Comparison of ENCODE assay signal across 35 cellular contexts in the genomic region with DNA sequence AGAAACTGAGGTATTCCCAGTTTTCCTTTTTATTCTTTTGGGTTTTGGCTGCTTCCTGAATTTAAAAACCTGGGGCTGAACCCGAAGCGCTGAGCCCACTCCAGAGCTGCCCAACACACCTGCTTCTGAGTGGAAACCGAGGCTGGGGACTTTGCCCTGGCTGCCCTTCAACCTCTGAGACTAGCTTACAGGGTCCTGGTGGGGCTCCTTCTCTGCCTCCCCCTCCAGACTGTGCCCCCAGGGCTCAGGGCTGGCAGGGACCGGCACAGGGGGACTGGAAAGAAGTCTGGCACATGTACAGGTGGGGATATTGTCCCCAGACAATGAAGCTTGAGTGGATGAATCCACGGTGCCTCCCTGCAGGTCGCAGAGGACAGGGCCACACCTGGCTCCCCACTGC.
"Had no signal": no experiment of that assay in that cellular context is flagged by ENCODE, and none has a peak within 500 bp of the region (broad histone marks: within the 10 kb centered on the region; RNA-seq: fewer than 3 reads in every experiment).

No MANE protein-coding gene starts in this region.

- H3K4me3 ChIP-seq: ascending aorta, breast epithelium, cardiac muscle cell, coronary artery, dorsolateral prefrontal cortex had no signal

- H3K9me3 Mint-ChIP-seq: activated CD4-positive, alpha-beta T cell treated with anti-CD3 and anti-CD28 coated beads, Interleukin-2, amount 10 ng/mL, durations not matched to agents 24 days and 14 days; activated naive CD4-positive, alpha-beta T cell treated with anti-CD3 and anti-CD28 coated beads, Interleukin-2, amount 10 ng/mL, durations not matched to agents 7 days and 5 days; activated naive CD8-positive, alpha-beta T cell treated with anti-CD3 and anti-CD28 coated beads, Interleukin-2, amount 10 ng/mL, durations not matched to agents 7 days and 5 days; activated T-helper 1 cell treated with anti-CD3 and anti-CD28 coated beads, Interleukin-12 subunit alpha, Interleukin-12 subunit beta, Interleukin-2, Interleukin-4 antibody, amounts not matched to agents 30 ng/mL and 10 ng/mL and 1 ng/mL, durations not matched to agents 14 hours and 24 hours and 36 hours; activated T-helper 2 cell treated with anti-CD3 and anti-CD28 coated beads, Interferon-gamma antibody, Interleukin-2, Interleukin-4, amounts not matched to agents 10 μg/mL and 5 μg/mL and 100 μg/mL, durations not matched to agents 14 hours and 24 hours and 36 hours; dendritic cell treated with granulocyte-macrophage colony-stimulating factor and Interleukin-4, amounts not matched to agents 40 ng/mL and 50 ng/mL, for 4 days; T-helper 2 cell treated with Interferon-gamma antibody and Interleukin-4, amounts not matched to agents 5 μg/mL and 100 μg/mL, for 36 hours had no signal

- H3K4me1 Mint-ChIP-seq: activated CD4-positive, alpha-beta T cell treated with anti-CD3 and anti-CD28 coated beads for 36 hours; activated CD4-positive, alpha-beta T cell treated with anti-CD3 and anti-CD28 coated beads, Interleukin-2, amount 10 ng/mL, durations not matched to agents 24 days and 14 days; activated CD8-positive, alpha-beta memory T cell treated with anti-CD3 and anti-CD28 coated beads, Interleukin-2, amount 10 ng/mL, durations not matched to agents 7 days and 5 days; activated naive CD4-positive, alpha-beta T cell treated with anti-CD3 and anti-CD28 coated beads, Interleukin-2, amount 10 ng/mL, durations not matched to agents 7 days and 5 days; activated naive CD8-positive, alpha-beta T cell treated with anti-CD3 and anti-CD28 coated beads, Interleukin-2, amount 10 ng/mL, durations not matched to agents 7 days and 5 days; endodermal cell had no signal

- H3K4me3 Mint-ChIP-seq: activated CD4-positive, alpha-beta memory T cell treated with anti-CD3 and anti-CD28 coated beads for 36 hours; activated CD4-positive, alpha-beta T cell treated with anti-CD3 and anti-CD28 coated beads for 36 hours; activated CD4-positive, alpha-beta T cell treated with anti-CD3 and anti-CD28 coated beads, Interleukin-2, amount 10 ng/mL, durations not matched to agents 24 days and 14 days; activated CD8-positive, alpha-beta memory T cell treated with anti-CD3 and anti-CD28 coated beads, Interleukin-2, amount 10 ng/mL, durations not matched to agents 7 days and 5 days; activated CD8-positive, alpha-beta T cell treated with anti-CD3 and anti-CD28 coated beads, Interleukin-2, amount 10 ng/mL, durations not matched to agents 7 days and 5 days; activated naive CD4-positive, alpha-beta T cell treated with anti-CD3 and anti-CD28 coated beads, Interleukin-2, amount 10 ng/mL, durations not matched to agents 7 days and 5 days; activated naive CD8-positive, alpha-beta T cell treated with anti-CD3 and anti-CD28 coated beads, Interleukin-2, amount 10 ng/mL, durations not matched to agents 7 days and 5 days; activated T-helper 1 cell treated with anti-CD3 and anti-CD28 coated beads, Interleukin-12 subunit alpha, Interleukin-12 subunit beta, Interleukin-2, Interleukin-4 antibody, amounts not matched to agents 30 ng/mL and 10 ng/mL and 1 ng/mL, durations not matched to agents 14 hours and 24 hours and 36 hours; brain; dendritic cell treated with granulocyte-macrophage colony-stimulating factor and Interleukin-4, amounts not matched to agents 40 ng/mL and 50 ng/mL, for 4 days; endodermal cell; T-helper 17 cell; T-helper 2 cell treated with Interferon-gamma antibody and Interleukin-4, amounts not matched to agents 5 μg/mL and 100 μg/mL, for 36 hours had no signal

- H3K27ac ChIP-seq: ascending aorta, breast epithelium, cardiac muscle cell, coronary artery, dorsolateral prefrontal cortex had no signal

- H3K4me1 ChIP-seq: ascending aorta, breast epithelium had no signal

- ATAC-seq: activated CD4-positive, alpha-beta T cell treated with anti-CD3 and anti-CD28 coated beads for 36 hours; activated CD8-positive, alpha-beta memory T cell treated with anti-CD3 and anti-CD28 coated beads, Interleukin-2, amount 10 ng/mL, durations not matched to agents 7 days and 5 days; activated CD8-positive, alpha-beta T cell treated with anti-CD3 and anti-CD28 coated beads, Interleukin-2, amount 10 ng/mL, durations not matched to agents 7 days and 5 days; activated naive CD4-positive, alpha-beta T cell treated with anti-CD3 and anti-CD28 coated beads, Interleukin-2, amount 50 U/mL, for 72 hours; esophagus mucosa; T-helper 17 cell had no signal

- FAIRE-seq: frontal cortex had no signal

- H3K27me3 ChIP-seq: ascending aorta, breast epithelium, cardiac muscle cell, dorsolateral prefrontal cortex had no signal

- H3K27ac Mint-ChIP-seq: activated CD4-positive, alpha-beta memory T cell treated with anti-CD3 and anti-CD28 coated beads for 36 hours; activated CD4-positive, alpha-beta T cell treated with anti-CD3 and anti-CD28 coated beads for 36 hours; activated CD4-positive, alpha-beta T cell treated with anti-CD3 and anti-CD28 coated beads, Interleukin-2, amount 10 ng/mL, durations not matched to agents 24 days and 14 days; activated CD8-positive, alpha-beta memory T cell treated with anti-CD3 and anti-CD28 coated beads, Interleukin-2, amount 10 ng/mL, durations not matched to agents 7 days and 5 days; activated CD8-positive, alpha-beta T cell treated with anti-CD3 and anti-CD28 coated beads, Interleukin-2, amount 10 ng/mL, durations not matched to agents 7 days and 5 days; activated naive CD4-positive, alpha-beta T cell treated with anti-CD3 and anti-CD28 coated beads, Interleukin-2, amount 10 ng/mL, durations not matched to agents 7 days and 5 days; activated naive CD8-positive, alpha-beta T cell treated with anti-CD3 and anti-CD28 coated beads, Interleukin-2, amount 10 ng/mL, durations not matched to agents 7 days and 5 days; activated T-helper 1 cell treated with anti-CD3 and anti-CD28 coated beads, Interleukin-12 subunit alpha, Interleukin-12 subunit beta, Interleukin-2, Interleukin-4 antibody, amounts not matched to agents 30 ng/mL and 10 ng/mL and 1 ng/mL, durations not matched to agents 14 hours and 24 hours and 36 hours; activated T-helper 2 cell treated with anti-CD3 and anti-CD28 coated beads, Interferon-gamma antibody, Interleukin-2, Interleukin-4, amounts not matched to agents 10 μg/mL and 5 μg/mL and 100 μg/mL, durations not matched to agents 14 hours and 24 hours and 36 hours; brain; dendritic cell treated with granulocyte-macrophage colony-stimulating factor and Interleukin-4, amounts not matched to agents 40 ng/mL and 50 ng/mL, for 4 days; endodermal cell; T-helper 17 cell; T-helper 2 cell treated with Interferon-gamma antibody and Interleukin-4, amounts not matched to agents 5 μg/mL and 100 μg/mL, for 36 hours had no signal

- DNase-seq: activated CD4-positive, alpha-beta memory T cell treated with anti-CD3 and anti-CD28 coated beads for 36 hours; activated CD4-positive, alpha-beta T cell treated with anti-CD3 and anti-CD28 coated beads for 36 hours; activated CD4-positive, alpha-beta T cell treated with anti-CD3 and anti-CD28 coated beads, Interleukin-2, amount 10 ng/mL, durations not matched to agents 24 days and 14 days; activated CD4-positive, CD25-positive, alpha-beta regulatory T cell; activated CD4-positive, CD25-positive, alpha-beta regulatory T cell treated with anti-CD3 and anti-CD28 coated beads, Interleukin-2, amount 50 U/mL, for 72 hours; activated CD8-positive, alpha-beta memory T cell treated with anti-CD3 and anti-CD28 coated beads, Interleukin-2, amount 10 ng/mL, durations not matched to agents 7 days and 5 days; activated CD8-positive, alpha-beta memory T cell treated with anti-CD3 and anti-CD28 coated beads, Interleukin-2, amount 50 U/mL, for 4 hours; activated CD8-positive, alpha-beta T cell treated with anti-CD3 and anti-CD28 coated beads, Interleukin-2, amount 10 ng/mL, durations not matched to agents 7 days and 5 days; activated effector memory CD4-positive, alpha-beta T cell treated with anti-CD3 and anti-CD28 coated beads, Interleukin-2, amount 50 U/mL, for 16 hours; activated naive CD4-positive, alpha-beta T cell; activated naive CD4-positive, alpha-beta T cell treated with anti-CD3 and anti-CD28 coated beads, Interleukin-2, amount 10 ng/mL, durations not matched to agents 7 days and 5 days; activated naive CD8-positive, alpha-beta T cell treated with anti-CD3 and anti-CD28 coated beads, Interleukin-2, amount 10 ng/mL, durations not matched to agents 7 days and 5 days; activated T-cell treated with anti-CD3 and anti-CD28 coated beads, Interleukin-2, amount 50 U/mL, for 1 hour; activated T-cell treated with anti-CD3 and anti-CD28 coated beads, Interleukin-2, amount 50 U/mL, for 48 hours; central memory CD4-positive, alpha-beta T cell; cerebellar nuclear complex; dorsolateral prefrontal cortex; effector memory CD4-positive, alpha-beta T cell; endodermal cell; foreskin fibroblast; T-helper 1 cell; T-helper 17 cell; T1000 had no signal

- H3K9me3 ChIP-seq: ascending aorta had no signal

- H3K36me3 ChIP-seq: ascending aorta, breast epithelium, cardiac muscle cell had no signal
